ENCODE assay signal across 25 cellular contexts in the genomic region with DNA sequence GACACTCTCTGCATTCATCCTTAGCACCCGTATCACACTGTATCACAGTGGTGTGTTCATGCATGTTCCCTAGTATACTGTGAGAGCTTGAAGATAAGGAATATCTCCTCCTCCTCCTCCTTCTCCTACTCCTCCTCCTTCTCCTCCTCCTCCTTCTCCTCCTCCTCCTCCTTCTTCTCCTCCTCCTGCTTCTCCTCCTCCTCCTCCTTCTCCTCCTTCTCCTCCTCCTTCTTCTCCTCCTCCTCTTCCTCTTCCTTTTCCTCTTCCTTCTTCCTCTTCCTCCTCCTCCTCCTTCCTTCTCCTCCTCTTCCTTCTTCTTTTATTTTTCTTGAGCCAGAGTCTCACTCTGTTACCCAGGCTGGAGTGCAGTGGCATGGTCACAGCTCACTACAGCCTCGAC. TPM values are rescaled to one million over a fixed set of nuclear protein-coding genes. Genes with fewer than 3 reads are reported as not detected.
"Had no signal": no experiment of that assay in that cellular context is flagged by ENCODE, and none has a peak within 500 bp of the region (broad histone marks: within the 10 kb centered on the region; RNA-seq: fewer than 3 reads in every experiment).

No MANE protein-coding gene starts in this region.

- H3K27ac ChIP-seq: esophagus muscularis mucosa, hepatocyte, psoas muscle, right lobe of liver, tibial artery had no signal

- FAIRE-seq: endometrium, kidney had no signal

- H3K9me3 ChIP-seq: esophagus muscularis mucosa, left ventricle myocardium inferior, neutrophil, psoas muscle, right lobe of liver, tibial artery had no signal

- H3K79me2 ChIP-seq: hepatocyte had no signal

- H3K4me1 Mint-ChIP-seq: stimulated activated effector memory CD8-positive, alpha-beta T cell treated with anti-CD3 and anti-CD28 coated beads, Interleukin-12 subunit alpha, Interleukin-12 subunit beta, amount 100 ng/mL, for 72 hours had no signal

- H3K4me3 Mint-ChIP-seq: naive thymus-derived CD8-positive, alpha-beta T cell; stimulated activated effector memory CD8-positive, alpha-beta T cell treated with anti-CD3 and anti-CD28 coated beads, Interleukin-12 subunit alpha, Interleukin-12 subunit beta, amount 100 ng/mL, for 72 hours; stimulated activated naive CD8-positive, alpha-beta T cell treated with anti-CD3 and anti-CD28 coated beads, Interleukin-15, Interleukin-2, amounts not matched to agents 100 ng/mL and 50 ng/mL, for 24 hours had no signal

- H3K36me3 Mint-ChIP-seq: naive thymus-derived CD8-positive, alpha-beta T cell; stimulated activated effector memory CD8-positive, alpha-beta T cell treated with anti-CD3 and anti-CD28 coated beads, Interleukin-12 subunit alpha, Interleukin-12 subunit beta, amount 100 ng/mL, for 72 hours had no signal

- ATAC-seq: naive thymus-derived CD8-positive, alpha-beta T cell; psoas muscle; stimulated activated effector memory CD8-positive, alpha-beta T cell treated with anti-CD3 and anti-CD28 coated beads, Interleukin-12 subunit alpha, Interleukin-12 subunit beta, amount 100 ng/mL, for 72 hours had no signal

- H3K36me3 ChIP-seq: esophagus muscularis mucosa, left ventricle myocardium inferior, neutrophil, right lobe of liver, tibial artery had no signal

- H3K4me2 ChIP-seq: hepatocyte had no signal

- DNase-seq: cortex of kidney; effector memory CD4-positive, alpha-beta T cell; head of caudate nucleus; kidney; left cardiac atrium; left ventricle myocardium inferior; naive thymus-derived CD8-positive, alpha-beta T cell; psoas muscle; retina; right lobe of liver; stimulated activated CD4-positive, alpha-beta T cell treated with anti-CD3 and anti-CD28 coated beads, Interleukin-4, amount 100 ng/mL, for 1 hour; stimulated activated CD8-positive, alpha-beta memory T cell treated with anti-CD3 and anti-CD28 coated beads, Interleukin-4, amount 100 ng/mL, for 48 hours; tibial artery had no signal

- H3K27ac Mint-ChIP-seq: naive thymus-derived CD8-positive, alpha-beta T cell; stimulated activated effector memory CD8-positive, alpha-beta T cell treated with anti-CD3 and anti-CD28 coated beads, Interleukin-12 subunit alpha, Interleukin-12 subunit beta, amount 100 ng/mL, for 72 hours; stimulated activated naive CD8-positive, alpha-beta T cell treated with anti-CD3 and anti-CD28 coated beads, Interleukin-15, Interleukin-2, amounts not matched to agents 100 ng/mL and 50 ng/mL, for 24 hours had no signal

- H3K4me1 ChIP-seq: left ventricle myocardium inferior, psoas muscle, right lobe of liver, tibial artery had no signal

- H3K9me3 Mint-ChIP-seq: naive thymus-derived CD8-positive, alpha-beta T cell; stimulated activated effector memory CD8-positive, alpha-beta T cell treated with anti-CD3 and anti-CD28 coated beads, Interleukin-12 subunit alpha, Interleukin-12 subunit beta, amount 100 ng/mL, for 72 hours; stimulated activated naive CD8-positive, alpha-beta T cell treated with anti-CD3 and anti-CD28 coated beads, Interleukin-15, Interleukin-2, amounts not matched to agents 100 ng/mL and 50 ng/mL, for 24 hours had no signal

- H2AFZ ChIP-seq: hepatocyte had no signal

- H3K4me3 ChIP-seq: esophagus muscularis mucosa, hepatocyte, left ventricle myocardium inferior, lung, psoas muscle, right lobe of liver, tibial artery had no signal

- H3K27me3 ChIP-seq: esophagus muscularis mucosa, hepatocyte, neutrophil, right lobe of liver had no signal

RNA-seq across cellular contexts. Expression of a gene that starts 27.1 kb away (rescaled TPM):
- total RNA-seq: esophagus muscularis mucosa; fibroblast of villous mesenchyme; left cardiac atrium; left ventricle myocardium inferior; lung; mononuclear cell; naive thymus-derived CD8-positive, alpha-beta T cell; osteoblast; psoas muscle; temporal lobe; ureter had no signal
